11 cellular contexts compared by ENCODE assay signal in genomic region chr7:144786522-144786921, GRCh38. TPM values are rescaled to one million over a fixed set of nuclear protein-coding genes. Genes with fewer than 3 reads are reported as not detected.
DNase-seq lines count a peak whose midpoint lies in the region; ATAC-seq and TF ChIP-seq lines count a peak whose summit lies in the region.
"Had no signal": no experiment of that assay in that cellular context is flagged by ENCODE, and none has a peak within 500 bp of the region (broad histone marks: within the 10 kb centered on the region; RNA-seq: fewer than 3 reads in every experiment).

No MANE protein-coding gene starts in this region.

- TF ChIP-seq CTCF in GM12874 (IDR thresholded peaks at IDR 0.05; ENCODE audit: insufficient read depth, low read depth, low read length) (peak; percentile 37), adrenal gland (IDR thresholded peaks at IDR 0.05) (no peak)

- H3K4me1 ChIP-seq in adrenal gland (replicated peaks in 1 of 2): no peaks in the 10 kb centered on the region
- H3K4me1 ChIP-seq: sigmoid colon had no signal

- no peak overlapping the region for H3K4me3 ChIP-seq in adrenal gland
- H3K4me3 ChIP-seq: sigmoid colon had no signal

- H3K27me3 ChIP-seq in adrenal gland: no peaks in the 10 kb centered on the region
- H3K27me3 ChIP-seq: sigmoid colon had no signal

- intact Hi-C loops in adrenal gland (cut with DNase I): no loop called here

- WGBS in adrenal gland, 4 donors: 76 to 83% (median 80%) methylated on average over 2 of the region's 2 CpGs

- no peak overlapping the region for H3K27ac ChIP-seq in adrenal gland
- H3K27ac ChIP-seq: sigmoid colon had no signal

- no peaks in the 10 kb centered on the region for H3K9me3 ChIP-seq in adrenal gland (replicated peaks in 1 of 3)
- H3K9me3 ChIP-seq: sigmoid colon had no signal

- no peak for TF ChIP-seq POLR2A in adrenal gland (IDR thresholded peaks at IDR 0.05)

- no peaks in the 10 kb centered on the region for H3K36me3 ChIP-seq in adrenal gland (replicated peaks in 1 of 2)
- H3K36me3 ChIP-seq: sigmoid colon had no signal

- DNase-seq in NCI-H69 (lab: John Stamatoyannopoulos, UW) (peak; percentile 43), iPS-NIHi7 (ENCODE audit: extremely low spot score) (peak; percentile 20), adrenal gland (no peak)
- DNase-seq: effector memory CD4-positive, alpha-beta T cell; MV-4-11; sigmoid colon; stimulated activated naive B cell treated with anti-CD40 and anti-IgM and Interleukin-4, amounts not matched to agents 10 μg/mL and 1 μg/mL and 100 μg/mL, for 72 hours had no signal

- ATAC-seq in GM21528 (IDR thresholded peaks at IDR 0.05; ENCODE audit: low FRiP score, unreplicated experiment) (peak; percentile 72), GM18520 (IDR thresholded peaks at IDR 0.05; ENCODE audit: unreplicated experiment) (no peak), HG02970 (IDR thresholded peaks at IDR 0.05; ENCODE audit: low FRiP score, unreplicated experiment) (no peak)

RNA-seq across cellular contexts. Expression of gene TPK1, which starts 49.3 kb away (rescaled TPM):
- 10 to 100 TPM in 5 of 8 donors, 1 to 10 TPM in 3; 6.3 to 10.6 (median 10.1) TPM for total RNA-seq in adrenal gland
- polyA plus RNA-seq in adrenal gland: 1 to 10 TPM; 3.7 to 9.6 (median 4.6) TPM

Comparison
In these comparisons a context has a peak if more than half of its experiments do, and no peak if none do; other contexts are left out.
1. DNase-seq: peak in NCI-H69 (single experiment) and iPS-NIHi7 (single experiment); none in adrenal gland (0 of 7).